Comparison of ENCODE assay signal across 8 cellular contexts in the genomic region with DNA sequence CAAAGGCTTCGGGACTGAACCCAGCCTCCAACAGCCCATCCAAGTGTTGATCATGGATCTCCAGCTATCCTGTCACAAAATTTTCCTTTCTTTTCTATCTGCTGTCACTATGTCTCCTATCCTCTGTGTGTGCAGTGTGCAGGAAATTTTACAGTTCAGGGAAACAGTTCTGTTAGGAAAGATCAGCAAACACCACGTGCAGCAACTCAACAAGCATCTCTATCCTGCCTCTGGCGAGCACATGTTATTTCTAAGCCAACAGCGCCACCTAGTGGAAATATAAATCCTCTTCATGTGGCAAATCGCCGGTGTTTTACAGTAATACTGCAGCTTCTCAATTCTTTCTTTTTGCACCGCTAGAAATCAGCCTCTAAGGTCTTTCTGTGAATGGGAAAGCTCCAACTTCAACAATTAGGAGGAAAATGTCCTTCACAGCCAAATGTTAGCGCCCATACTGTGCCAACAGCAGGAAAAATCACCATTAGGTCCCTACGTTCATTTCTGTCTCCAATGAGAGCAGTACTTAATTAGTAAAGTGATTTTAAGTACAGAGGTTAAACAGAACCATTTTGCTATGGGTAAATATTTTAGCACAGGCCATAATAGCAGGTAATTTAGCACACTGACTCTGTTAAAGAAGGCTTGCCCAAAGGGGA. TPM values are rescaled to one million over a fixed set of nuclear protein-coding genes. Genes with fewer than 3 reads are reported as not detected.
DNase-seq lines count a peak whose midpoint lies in the region; ATAC-seq and TF ChIP-seq lines count a peak whose summit lies in the region.

No MANE protein-coding gene starts in this region.

- TF ChIP-seq CTCF in vagina (IDR thresholded peaks at IDR 0.05): peak; percentile 71 to 96 (median 84)

- intact Hi-C loops in vagina (cut with DNase I): loop anchor here (10.0 kb wide), 1 partner anchor 568 kb away; no protein-coding TSS in a partner anchor

- H3K4me1 ChIP-seq in vagina: no peaks in the 10 kb centered on the region

- peak; percentile 54 for DNase-seq in DMS 273 treated with DMSO at 0.1 percent for 48 hours (lab: John Stamatoyannopoulos, UW)
- peak; percentile 80 for DNase-seq in Jurkat, Clone E6-1 (ENCODE audit: low read depth, low spot score)
- peak; percentile 61 for DNase-seq in NOMO-1 treated with DMSO at 0.1 percent for 48 hours (lab: John Stamatoyannopoulos, UW; ENCODE audit: unreplicated experiment)
- peak; percentile 22 for DNase-seq in activated T-cell treated with anti-CD3 and anti-CD28 coated beads for 48 hours (ENCODE audit: low read depth)
- DNase-seq in fibroblast of the conjunctiva (ENCODE audit: low read depth): peak; percentile 67
- peak; percentile 34 for DNase-seq in non-pigmented ciliary epithelial cell (ENCODE audit: low read depth)
- no peak for DNase-seq in vagina (ENCODE audit: extremely low spot score in 2 of 2)

- H3K9me3 ChIP-seq in vagina: no peaks in the 10 kb centered on the region

- H3K36me3 ChIP-seq in vagina: no peaks in the 10 kb centered on the region

- no peak overlapping the region for H3K27ac ChIP-seq in vagina

- no peak for ATAC-seq in GM21786 (IDR thresholded peaks at IDR 0.05; ENCODE audit: unreplicated experiment)

- no peaks in the 10 kb centered on the region for H3K27me3 ChIP-seq in vagina

- TF ChIP-seq POLR2A in vagina (IDR thresholded peaks at IDR 0.05): no peak

- no peak overlapping the region for H3K4me3 ChIP-seq in Jurkat, Clone E6-1 (ENCODE audit: low read length)
- H3K4me3 ChIP-seq in vagina: no peak overlapping the region

RNA-seq across cellular contexts. Expression of gene ZNF181, which starts 21.3 kb away (rescaled TPM):
- polyA plus RNA-seq in Jurkat, Clone E6-1 (2012; ENCODE audit: insufficient read depth, insufficient read length): 11.2 TPM
- 25.5 TPM for total RNA-seq in vagina

RNA-seq across cellular contexts. Expression of gene ZNF302, which starts 35.3 kb away (rescaled TPM):
- 8.9 TPM for polyA plus RNA-seq in Jurkat, Clone E6-1 (2012; ENCODE audit: insufficient read depth, insufficient read length)
- total RNA-seq in vagina: 17.2 TPM

RNA-seq across cellular contexts. Expression of gene SCGB2B2, which starts 35.8 kb away (rescaled TPM):
- polyA plus RNA-seq in Jurkat, Clone E6-1 (2012; ENCODE audit: insufficient read depth, insufficient read length): not detected
- 0.49 TPM for total RNA-seq in vagina

Comparison
In these comparisons a context has a peak if more than half of its experiments do, and no peak if none do; other contexts are left out.
1. DNase-seq: peak in DMS 273 treated with DMSO at 0.1 percent for 48 hours (single experiment), Jurkat, Clone E6-1 (single experiment), NOMO-1 treated with DMSO at 0.1 percent for 48 hours (single experiment), activated T-cell treated with anti-CD3 and anti-CD28 coated beads for 48 hours (single experiment), fibroblast of the conjunctiva (single experiment) and non-pigmented ciliary epithelial cell (single experiment); none in vagina (0 of 2).